19 cellular contexts compared by ENCODE assay signal in genomic region chr10:127997937-127998336, GRCh38.
DNase-seq lines count a peak whose midpoint lies in the region; ATAC-seq, FAIRE-seq and TF ChIP-seq lines count a peak whose summit lies in the region.
"Had no signal": no experiment of that assay in that cellular context is flagged by ENCODE, and none has a peak within 500 bp of the region (broad histone marks: within the 10 kb centered on the region; RNA-seq: fewer than 3 reads in every experiment).

No MANE protein-coding gene starts in this region.

- H3K9me3 ChIP-seq in GM12878 (replicated peaks; ENCODE audit: control insufficient read depth, insufficient read depth, low read length), result no peaks in the 10 kb centered on the region
- H3K9me3 ChIP-seq in lower lobe of right lung, result no peaks in the 10 kb centered on the region
- H3K9me3 ChIP-seq in WERI-Rb-1 (ENCODE audit: severe bottlenecking), result no peaks in the 10 kb centered on the region
- H3K9me3 ChIP-seq: SJCRH30 had no signal

- no peak for FAIRE-seq in GM12878 (lab: Jason Lieb, UNC)
- FAIRE-seq: colon, D721Med, G401.6 had no signal

- no peak for TF ChIP-seq EP300 in GM12878 (IDR thresholded peaks at IDR 0.05; ENCODE audit: borderline replicate concordance in 1 of 2, control insufficient read depth in 1 of 2, low read depth in 2 of 2, low read length in 2 of 2)

- no peak for ATAC-seq in GM12878
- ATAC-seq in lower lobe of right lung, result no peak
- ATAC-seq: activated CD4-positive, CD25-positive, alpha-beta regulatory T cell treated with anti-CD3 and anti-CD28 coated beads, Interleukin-2, amount 50 U/mL, for 24 hours; HCT116 had no signal

- no peak for TF ChIP-seq CTCF in GM12878 (IDR thresholded peaks at IDR 0.05 in 2 of 3, conservative IDR thresholded peaks at IDR 0.05 in 1 of 3; ENCODE audit: control insufficient read depth in 2 of 3, extremely low read depth in 1 of 3, insufficient read depth in 1 of 3, low read depth in 3 of 3, low read length in 3 of 3)
- TF ChIP-seq CTCF in lower lobe of right lung (IDR thresholded peaks at IDR 0.05), result no peak
- TF ChIP-seq CTCF in WERI-Rb-1 (IDR thresholded peaks at IDR 0.05; ENCODE audit: low read depth, low read length), result no peak

- in situ Hi-C loops in GM12878 (cut with MboI), result no loop called here

- H2AFZ ChIP-seq in GM12878 (ENCODE audit: control insufficient read depth, low read depth, low read length), result no peak overlapping the region

- 16% methylated on average over 8 of the region's 8 CpGs for WGBS in GM12878 (ENCODE audit: insufficient coverage, insufficient replicate concordance, low lambda C conversion rate, missing lambda C conversion rate)

- SMC1A ChIA-PET in GM12878 (lab: Charles Lee; ENCODE audit: uncharacterized antibody, unreplicated experiment), result no interaction called here

- H3K4me2 ChIP-seq in GM12878 (ENCODE audit: control insufficient read depth, insufficient read depth), result no peak overlapping the region

- DNase-seq in LHCN-M2 (ENCODE audit: low read depth), result peak; percentile 26
- DNase-seq in GM12878 (ENCODE audit: low read depth, low spot score), result no peak
- no peak for DNase-seq in lower lobe of right lung
- peak; percentile 65 for DNase-seq in retina
- no peak for DNase-seq in activated CD8-positive, alpha-beta memory T cell treated with anti-CD3 and anti-CD28 coated beads, Interleukin-2, amount 50 U/mL, for 48 hours
- DNase-seq in activated CD8-positive, alpha-beta memory T cell treated with anti-CD3 and anti-CD28 coated beads, Interleukin-2, amount 50 U/mL, for 4 hours, result no peak
- no peak for DNase-seq in GM03348 (ENCODE audit: low spot score)
- no peak for DNase-seq in WERI-Rb-1
- DNase-seq: activated gamma-delta T cell treated with Interleukin-2 at 50 U/mL for 16 hours; KBM-7; NCI-H2029 treated with DMSO at 0.1 percent for 48 hours; NCI-H526 treated with DMSO at 0.1 percent for 48 hours; SJCRH30; stimulated activated CD4-positive, alpha-beta T cell treated with anti-CD3 and anti-CD28 coated beads, Interleukin-4, amount 100 ng/mL, for 24 hours had no signal

- H3K36me3 ChIP-seq in GM12878 (ENCODE audit: control insufficient read depth in 2 of 2, insufficient read depth in 2 of 2, low read length in 1 of 2), result no peaks in the 10 kb centered on the region
- H3K36me3 ChIP-seq in lower lobe of right lung, result no peaks in the 10 kb centered on the region
- H3K36me3 ChIP-seq in WERI-Rb-1, result no peaks in the 10 kb centered on the region
- H3K36me3 ChIP-seq: SJCRH30 had no signal

- intact Hi-C loops in GM12878 (cut with micrococcal nuclease; ENCODE audit: unreplicated experiment) (no loop called here), lower lobe of right lung (cut with DNase I) (no loop called here)

- POLR2A ChIA-PET in GM12878 (lab: Charles Lee), result no interaction called here

- H3K27me3 ChIP-seq in GM12878 (replicated peaks in 1 of 2; ENCODE audit: control insufficient read depth in 2 of 2, insufficient read depth in 2 of 2, low read length in 1 of 2) (no peaks in the 10 kb centered on the region; a peak in 2 of 4 replicates), lower lobe of right lung (ENCODE audit: low read depth) (no peaks in the 10 kb centered on the region), WERI-Rb-1 (ENCODE audit: insufficient read depth, low read depth, severe bottlenecking) (no peaks in the 10 kb centered on the region)

- no peak overlapping the region for H3K9ac ChIP-seq in GM12878 (ENCODE audit: control insufficient read depth, insufficient read depth, low read length)

- TF ChIP-seq POLR2A in GM12878 (IDR thresholded peaks at IDR 0.05; ENCODE audit: low read depth, low read length), result no peak

- no peak for TF ChIP-seq RAD21 in GM12878 (IDR thresholded peaks at IDR 0.05; ENCODE audit: insufficient read depth, low read depth, low read length)

- H4K20me1 ChIP-seq in GM12878 (ENCODE audit: control insufficient read depth, insufficient read depth), result no peaks in the 10 kb centered on the region

- CTCF ChIA-PET in GM12878 (lab: Yijun Ruan, JAX), result no interaction called here

- RAD21 ChIA-PET in GM12878 (lab: Charles Lee; ENCODE audit: unreplicated experiment), result no interaction called here

- no peak overlapping the region for H3K4me3 ChIP-seq in GM12878
- no peak overlapping the region for H3K4me3 ChIP-seq in lower lobe of right lung
- H3K4me3 ChIP-seq in WERI-Rb-1 (ENCODE audit: low read depth, low read length), result no peak overlapping the region
- H3K4me3 ChIP-seq: SJCRH30 had no signal

- H3K79me2 ChIP-seq in GM12878 (ENCODE audit: control insufficient read depth, insufficient read depth, low read length), result no peaks in the 10 kb centered on the region

- BruUV-seq in GM12878 (replicated peaks; lab: Mats Ljungman, UMichigan), result no TSS peak

- H3K27ac ChIP-seq in GM12878 (ENCODE audit: control insufficient read depth, insufficient read depth) (no peak overlapping the region), lower lobe of right lung (peak overlapping the region; percentile 63), WERI-Rb-1 (no peak overlapping the region)
- H3K27ac ChIP-seq: SJCRH30 had no signal

- H3K4me1 ChIP-seq in GM12878 (ENCODE audit: control insufficient read depth, insufficient read depth, low read length), result no peaks in the 10 kb centered on the region
- H3K4me1 ChIP-seq in lower lobe of right lung, result peaks cover 42% of the 10 kb centered on the region
- H3K4me1 ChIP-seq: SJCRH30 had no signal

TF ChIP-seq in GM12878, 131 proteins besides CTCF, POLR2A, EP300 and RAD21:
- TF ChIP-seq, protein P1, sequence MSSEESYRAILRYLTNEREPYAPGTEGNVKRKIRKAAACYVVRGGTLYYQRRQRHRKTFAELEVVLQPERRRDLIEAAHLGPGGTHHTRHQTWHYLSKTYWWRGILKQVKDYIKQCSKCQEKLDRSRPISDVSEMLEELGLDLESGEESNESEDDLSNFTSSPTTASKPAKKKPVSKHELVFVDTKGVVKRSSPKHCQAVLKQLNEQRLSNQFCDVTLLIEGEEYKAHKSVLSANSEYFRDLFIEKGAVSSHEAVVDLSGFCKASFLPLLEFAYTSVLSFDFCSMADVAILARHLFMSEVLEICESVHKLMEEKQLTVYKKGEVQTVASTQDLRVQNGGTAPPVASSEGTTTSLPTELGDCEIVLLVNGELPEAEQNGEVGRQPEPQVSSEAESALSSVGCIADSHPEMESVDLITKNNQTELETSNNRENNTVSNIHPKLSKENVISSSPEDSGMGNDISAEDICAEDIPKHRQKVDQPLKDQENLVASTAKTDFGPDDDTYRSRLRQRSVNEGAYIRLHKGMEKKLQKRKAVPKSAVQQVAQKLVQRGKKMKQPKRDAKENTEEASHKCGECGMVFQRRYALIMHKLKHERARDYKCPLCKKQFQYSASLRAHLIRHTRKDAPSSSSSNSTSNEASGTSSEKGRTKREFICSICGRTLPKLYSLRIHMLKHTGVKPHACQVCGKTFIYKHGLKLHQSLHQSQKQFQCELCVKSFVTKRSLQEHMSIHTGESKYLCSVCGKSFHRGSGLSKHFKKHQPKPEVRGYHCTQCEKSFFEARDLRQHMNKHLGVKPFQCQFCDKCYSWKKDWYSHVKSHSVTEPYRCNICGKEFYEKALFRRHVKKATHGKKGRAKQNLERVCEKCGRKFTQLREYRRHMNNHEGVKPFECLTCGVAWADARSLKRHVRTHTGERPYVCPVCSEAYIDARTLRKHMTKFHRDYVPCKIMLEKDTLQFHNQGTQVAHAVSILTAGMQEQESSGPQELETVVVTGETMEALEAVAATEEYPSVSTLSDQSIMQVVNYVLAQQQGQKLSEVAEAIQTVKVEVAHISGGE (CRISPR knock-in tag; IDR thresholded peaks at IDR 0.05), result no peak
- TF ChIP-seq HDGF (IDR thresholded peaks at IDR 0.05) (no peak), BMI1 (IDR thresholded peaks at IDR 0.05; ENCODE audit: borderline replicate concordance) (peak; percentile 51; the same call in 1 of the 2 replicates)
- TF ChIP-seq, protein P2, sequence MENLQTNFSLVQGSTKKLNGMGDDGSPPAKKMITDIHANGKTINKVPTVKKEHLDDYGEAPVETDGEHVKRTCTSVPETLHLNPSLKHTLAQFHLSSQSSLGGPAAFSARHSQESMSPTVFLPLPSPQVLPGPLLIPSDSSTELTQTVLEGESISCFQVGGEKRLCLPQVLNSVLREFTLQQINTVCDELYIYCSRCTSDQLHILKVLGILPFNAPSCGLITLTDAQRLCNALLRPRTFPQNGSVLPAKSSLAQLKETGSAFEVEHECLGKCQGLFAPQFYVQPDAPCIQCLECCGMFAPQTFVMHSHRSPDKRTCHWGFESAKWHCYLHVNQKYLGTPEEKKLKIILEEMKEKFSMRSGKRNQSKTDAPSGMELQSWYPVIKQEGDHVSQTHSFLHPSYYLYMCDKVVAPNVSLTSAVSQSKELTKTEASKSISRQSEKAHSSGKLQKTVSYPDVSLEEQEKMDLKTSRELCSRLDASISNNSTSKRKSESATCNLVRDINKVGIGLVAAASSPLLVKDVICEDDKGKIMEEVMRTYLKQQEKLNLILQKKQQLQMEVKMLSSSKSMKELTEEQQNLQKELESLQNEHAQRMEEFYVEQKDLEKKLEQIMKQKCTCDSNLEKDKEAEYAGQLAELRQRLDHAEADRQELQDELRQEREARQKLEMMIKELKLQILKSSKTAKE (IDR thresholded peaks at IDR 0.05; ENCODE audit: low read depth, poor library complexity, severe bottlenecking), result no peak

Comparison
In these comparisons a context has a peak if more than half of its experiments do, and no peak if none do; other contexts are left out.
1. DNase-seq: peak in LHCN-M2 (single experiment) and retina (single experiment); none in GM12878 (single experiment), lower lobe of right lung (single experiment), activated CD8-positive, alpha-beta memory T cell treated with anti-CD3 and anti-CD28 coated beads, Interleukin-2, amount 50 U/mL, for 48 hours (single experiment), activated CD8-positive, alpha-beta memory T cell treated with anti-CD3 and anti-CD28 coated beads, Interleukin-2, amount 50 U/mL, for 4 hours (single experiment), GM03348 (single experiment) and WERI-Rb-1 (single experiment).